ENCODE assay signal across 9 cellular contexts in the genomic region with DNA sequence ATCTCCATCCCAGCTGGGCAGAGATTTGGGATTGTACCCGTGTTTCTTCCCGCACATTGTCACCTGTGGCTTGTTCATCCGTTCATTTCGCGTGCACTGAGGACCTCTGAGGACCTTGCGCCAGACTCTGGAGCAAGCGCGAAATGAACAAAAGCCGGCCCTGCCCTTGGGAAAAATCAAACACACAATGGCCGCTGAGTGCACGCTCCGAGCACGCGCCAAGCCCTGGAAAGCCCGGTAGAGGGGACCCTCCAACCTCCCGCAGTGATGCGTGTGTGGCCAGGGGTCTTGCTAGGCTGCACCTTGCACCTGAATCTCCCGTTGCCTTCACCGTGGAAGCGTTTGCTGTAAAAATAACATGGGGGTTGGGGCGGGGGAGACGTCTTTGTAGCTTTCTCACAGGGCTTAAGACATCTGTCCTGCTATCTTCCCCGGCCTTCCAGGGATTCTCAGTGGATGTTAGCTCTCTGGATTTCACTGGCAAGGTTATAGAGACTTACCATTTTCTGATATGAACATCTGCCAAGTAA. TPM values are rescaled to one million over a fixed set of nuclear protein-coding genes. Genes with fewer than 3 reads are reported as not detected.
DNase-seq lines count a peak whose midpoint lies in the region; ATAC-seq, FAIRE-seq and TF ChIP-seq lines count a peak whose summit lies in the region.
"Had no signal": no experiment of that assay in that cellular context is flagged by ENCODE, and none has a peak within 500 bp of the region (broad histone marks: within the 10 kb centered on the region; RNA-seq: fewer than 3 reads in every experiment).

No MANE protein-coding gene starts in this region.

- no peak for TF ChIP-seq EP300 in stomach (IDR thresholded peaks at IDR 0.05)

- H3K27ac Mint-ChIP-seq in activated T-cell treated with anti-CD3 and anti-CD28 coated beads, Interleukin-2, amount 50 U/mL, for 72 hours, result no peak overlapping the region
- no peak overlapping the region for H3K27ac Mint-ChIP-seq in astrocyte (ENCODE audit: unreplicated experiment)

- H3K4me1 Mint-ChIP-seq in activated T-cell treated with anti-CD3 and anti-CD28 coated beads, Interleukin-2, amount 50 U/mL, for 72 hours (ENCODE audit: low read depth), result peaks cover 15% of the 10 kb centered on the region
- H3K4me1 Mint-ChIP-seq in astrocyte (ENCODE audit: low read depth, unreplicated experiment), result no peaks in the 10 kb centered on the region

- TF ChIP-seq CTCF in astrocyte (IDR thresholded peaks at IDR 0.05; ENCODE audit: insufficient read depth, low read depth, low read length), result no peak
- no peak for TF ChIP-seq CTCF in liver (IDR thresholded peaks at IDR 0.05; ENCODE audit: low read depth, low read length, missing input control)
- TF ChIP-seq CTCF in stomach (IDR thresholded peaks at IDR 0.05), result no peak
- TF ChIP-seq CTCF in RWPE1 (conservative IDR thresholded peaks at IDR 0.05; ENCODE audit: low read depth), result no peak

- intact Hi-C loops in stomach (cut with DNase I; ENCODE audit: low total_unique reads), result no loop called here

- DNase-seq in activated T-cell treated with anti-CD3 and anti-CD28 coated beads, Interleukin-2, amount 50 U/mL, for 72 hours, result no peak
- no peak for DNase-seq in activated T-cell treated with anti-CD3 and anti-CD28 coated beads, Interleukin-2, amount 50 U/mL, for 1 hour
- no peak for DNase-seq in astrocyte (ENCODE audit: low read depth)
- DNase-seq in stomach, result no peak
- DNase-seq in RWPE1 (ENCODE audit: low spot score), result no peak
- DNase-seq in NCI-H187 (lab: John Stamatoyannopoulos, UW), result no peak
- DNase-seq in NCI-H2171 (lab: John Stamatoyannopoulos, UW), result no peak
- DNase-seq: SIG-M5 had no signal

- no peaks in the 10 kb centered on the region for H3K79me2 ChIP-seq in astrocyte (ENCODE audit: insufficient read depth, low read length)

- POLR2A ChIA-PET in RWPE1 (lab: Yijun Ruan, JAX; ENCODE audit: low non-redundant PET), result no interaction called here

- no peak overlapping the region for H3K9ac ChIP-seq in astrocyte (ENCODE audit: low read length)
- H3K9ac ChIP-seq in liver (ENCODE audit: low read depth in 1 of 2, low read length in 2 of 2), result no peak overlapping the region

- H3K27me3 Mint-ChIP-seq in activated T-cell treated with anti-CD3 and anti-CD28 coated beads, Interleukin-2, amount 50 U/mL, for 72 hours (ENCODE audit: low read depth), result no peaks in the 10 kb centered on the region
- H3K27me3 Mint-ChIP-seq in astrocyte (ENCODE audit: low read depth, unreplicated experiment), result peaks cover 5% of the 10 kb centered on the region

- peak overlapping the region; percentile 27 to 39 for H3K4me3 Mint-ChIP-seq in activated T-cell treated with anti-CD3 and anti-CD28 coated beads, Interleukin-2, amount 50 U/mL, for 72 hours
- peak overlapping the region; percentile 69 for H3K4me3 Mint-ChIP-seq in astrocyte (ENCODE audit: unreplicated experiment)

- H3K27me3 ChIP-seq in astrocyte (ENCODE audit: insufficient read depth, low read length) (no peaks in the 10 kb centered on the region), liver (ENCODE audit: control insufficient read depth in 4 of 4, insufficient read depth in 4 of 4, low read length in 3 of 4) (no peaks in the 10 kb centered on the region), stomach (no peaks in the 10 kb centered on the region)

- no peaks in the 10 kb centered on the region for H3K9me3 ChIP-seq in astrocyte (ENCODE audit: insufficient read depth, low read depth, low read length)
- no peaks in the 10 kb centered on the region for H3K9me3 ChIP-seq in liver (ENCODE audit: control insufficient read depth in 4 of 4, low read length in 3 of 4)
- H3K9me3 ChIP-seq in stomach, result no peaks in the 10 kb centered on the region

- H3K36me3 Mint-ChIP-seq in activated T-cell treated with anti-CD3 and anti-CD28 coated beads, Interleukin-2, amount 50 U/mL, for 72 hours (ENCODE audit: insufficient read depth in 2 of 2), result no peaks in the 10 kb centered on the region
- peaks cover 2% of the 10 kb centered on the region for H3K36me3 Mint-ChIP-seq in astrocyte (ENCODE audit: low read depth, unreplicated experiment)

- CTCF ChIA-PET in RWPE1 (lab: Yijun Ruan, JAX), result interaction anchor here (0.6 to 1.8 kb wide), 2 partner anchors 14 to 16 kb away, joined by 3 to 7 read pairs; no protein-coding TSS in a partner anchor

- H3K4me1 ChIP-seq in astrocyte (ENCODE audit: insufficient read depth, low read length) (peaks cover 11% of the 10 kb centered on the region), liver (ENCODE audit: control insufficient read depth in 4 of 4, insufficient read depth in 4 of 4, low read length in 3 of 4) (peaks cover 5 to 15% (median 10%) of the 10 kb centered on the region in 4 donors), stomach (peaks cover 6 to 20% (median 17%) of the 10 kb centered on the region in 4 donors)

- no peak for FAIRE-seq in astrocyte (lab: Jason Lieb, UNC)

- ATAC-seq in activated T-cell treated with anti-CD3 and anti-CD28 coated beads, Interleukin-2, amount 50 U/mL, for 72 hours (replicated peaks in 1 of 2), result no peak

- H4K20me1 ChIP-seq in astrocyte (ENCODE audit: insufficient read depth, low read length), result no peaks in the 10 kb centered on the region

- H3K27ac ChIP-seq in astrocyte (ENCODE audit: low read depth, low read length) (no peak overlapping the region), liver (ENCODE audit: low read depth in 1 of 2, low read length in 2 of 2) (no peak overlapping the region), stomach (peak overlapping the region; percentile 72 to 81 (median 74)), RWPE1 (no peak overlapping the region)

- H3K4me2 ChIP-seq in astrocyte (ENCODE audit: low read length), result peak overlapping the region; percentile 89

- peak overlapping the region; percentile 35 for H3K4me3 ChIP-seq in astrocyte (ENCODE audit: insufficient read depth, low read depth, low read length)
- peak overlapping the region in 2 of 3 donors; percentile 59 to 67 for H3K4me3 ChIP-seq in liver (ENCODE audit: low read depth in 1 of 3, low read length in 3 of 3)
- H3K4me3 ChIP-seq in stomach, result peak overlapping the region; percentile 7 to 56 (median 46)

- TF ChIP-seq RAD21 in liver (IDR thresholded peaks at IDR 0.05), result no peak

- no peaks in the 10 kb centered on the region for H3K36me3 ChIP-seq in astrocyte (ENCODE audit: insufficient read depth, low read length)
- no peaks in the 10 kb centered on the region for H3K36me3 ChIP-seq in liver (ENCODE audit: control insufficient read depth in 4 of 4, insufficient read depth in 3 of 4, low read depth in 1 of 4, low read length in 3 of 4)
- H3K36me3 ChIP-seq in stomach, result no peaks in the 10 kb centered on the region

- WGBS in liver, result 32% methylated on average over 23 of the region's 23 CpGs
- WGBS in stomach, 5 donors, result 17 to 38% (median 25%) methylated on average over 23 of the region's 23 CpGs

- H2AFZ ChIP-seq in astrocyte (ENCODE audit: low read depth, low read length), result peak overlapping the region; percentile 90

- no peaks in the 10 kb centered on the region for H3K9me3 Mint-ChIP-seq in activated T-cell treated with anti-CD3 and anti-CD28 coated beads, Interleukin-2, amount 50 U/mL, for 72 hours
- no peaks in the 10 kb centered on the region for H3K9me3 Mint-ChIP-seq in astrocyte (ENCODE audit: unreplicated experiment)

- no peak for TF ChIP-seq POLR2A in stomach (IDR thresholded peaks at IDR 0.05)

TF ChIP-seq in liver, 16 proteins besides CTCF, POLR2A, EP300 and RAD21:
- TF ChIP-seq YY1 (IDR thresholded peaks at IDR 0.05) (peak; percentile 46), JUND (IDR thresholded peaks at IDR 0.05) (no peak)
TF ChIP-seq in liver: peak in this region for 1.

RNA-seq across cellular contexts. Expression of a gene that starts 37.4 kb away (rescaled TPM):
- 10 to 100 TPM; 19.0 to 19.5 TPM for total RNA-seq in activated T-cell treated with anti-CD3 and anti-CD28 coated beads, Interleukin-2, amount 50 U/mL, for 72 hours
- total RNA-seq in astrocyte (17.2 TPM in 2 replicates), liver (1 to 10 TPM; 3.8 to 4.3 TPM), stomach (10 to 100 TPM in 1 of 5 donors, 1 to 10 TPM in 4; 1.2 to 15.2 (median 4.5) TPM)
- polyA plus RNA-seq in liver (1 to 10 TPM in 1 of 2 donors, under 1 TPM in 1; 0.22 to 5.7 TPM), stomach (1 to 10 TPM; 5.2 to 6.1 (median 5.3) TPM)

Comparison
In these comparisons a context has a peak if more than half of its experiments do, and no peak if none do; other contexts are left out.
1. H3K27ac ChIP-seq: peak in stomach (5 of 5); none in astrocyte (single experiment), liver (0 of 2) and RWPE1 (single experiment).
2. Peak in every context shown above with its lines, with median percentiles within 50 percentile points of each other: H3K4me3 ChIP-seq.